Comparison of ENCODE assay signal across 31 cellular contexts in the genomic region with DNA sequence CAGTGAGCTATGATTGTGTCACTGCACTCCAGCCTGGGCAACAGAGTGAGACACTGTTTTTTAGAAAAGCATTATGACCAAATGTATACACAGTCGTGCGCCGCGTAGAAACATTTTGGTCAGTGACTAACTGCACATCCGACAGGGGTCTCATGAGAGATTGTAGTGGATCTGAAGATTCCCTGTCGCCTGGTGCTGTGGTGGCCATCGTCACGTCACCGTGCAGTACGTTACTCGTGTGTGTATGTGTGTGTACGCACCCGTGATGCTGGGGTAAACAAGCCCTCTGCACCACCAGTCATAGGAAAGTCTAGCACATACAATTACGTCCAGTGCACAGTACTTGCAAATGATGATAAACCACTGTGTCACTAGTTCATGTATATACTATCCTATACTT.
"Had no signal": no experiment of that assay in that cellular context is flagged by ENCODE, and none has a peak within 500 bp of the region (broad histone marks: within the 10 kb centered on the region; RNA-seq: fewer than 3 reads in every experiment).

No MANE protein-coding gene starts in this region.

- H3K4me3 ChIP-seq: MG63, SK-N-MC had no signal

- H3K4me3 Mint-ChIP-seq: activated CD4-positive, alpha-beta memory T cell treated with anti-CD3 and anti-CD28 coated beads for 36 hours; activated CD4-positive, alpha-beta T cell treated with anti-CD3 and anti-CD28 coated beads, Interleukin-2, amount 10 ng/mL, durations not matched to agents 7 days and 5 days; activated naive CD4-positive, alpha-beta T cell treated with anti-CD3 and anti-CD28 coated beads, Interleukin-2, amount 50 U/mL, for 24 hours; activated T-cell treated with anti-CD3 and anti-CD28 coated beads, Interleukin-2, amount 50 U/mL, for 24 hours; activated T-helper 1 cell treated with anti-CD3 and anti-CD28 coated beads, Interleukin-12 subunit alpha, Interleukin-12 subunit beta, Interleukin-2, Interleukin-4 antibody, amounts not matched to agents 30 ng/mL and 10 ng/mL and 1 ng/mL, durations not matched to agents 14 hours and 24 hours and 36 hours; brain; T-cell had no signal

- ATAC-seq: Right ventricle myocardium inferior, T-cell had no signal

- DNase-seq: activated CD4-positive, alpha-beta memory T cell treated with anti-CD3 and anti-CD28 coated beads for 36 hours; activated CD4-positive, alpha-beta T cell treated with anti-CD3 and anti-CD28 coated beads, Interleukin-2, amount 10 ng/mL, durations not matched to agents 7 days and 5 days; activated CD4-positive, CD25-positive, alpha-beta regulatory T cell; activated effector memory CD4-positive, alpha-beta T cell treated with Interleukin-2 at 50 U/mL for 16 hours; activated naive CD4-positive, alpha-beta T cell; activated T-cell treated with anti-CD3 and anti-CD28 coated beads, Interleukin-2, amount 50 U/mL, for 24 hours; amygdala; MG63; MV-4-11; NCI-H1092 treated with DMSO at 0.1 percent for 48 hours; NCI-H1417 treated with DMSO at 0.1 percent for 48 hours; NCI-H1694; NCI-H2029; NCI-H2107; NCI-H2171 treated with DMSO at 0.1 percent for 48 hours; NCI-H345; NCI-H510A; NCI-H526 treated with DMSO at 0.1 percent for 48 hours; NCI-H82; RPMI8226; T-cell; T-helper 2 cell; T1000 had no signal

- H3K36me3 Mint-ChIP-seq: activated CD4-positive, alpha-beta memory T cell treated with anti-CD3 and anti-CD28 coated beads for 36 hours had no signal

- H3K27ac Mint-ChIP-seq: activated CD4-positive, alpha-beta memory T cell treated with anti-CD3 and anti-CD28 coated beads for 36 hours; activated CD4-positive, alpha-beta T cell treated with anti-CD3 and anti-CD28 coated beads, Interleukin-2, amount 10 ng/mL, durations not matched to agents 7 days and 5 days; activated naive CD4-positive, alpha-beta T cell treated with anti-CD3 and anti-CD28 coated beads, Interleukin-2, amount 50 U/mL, for 24 hours; activated T-cell treated with anti-CD3 and anti-CD28 coated beads, Interleukin-2, amount 50 U/mL, for 24 hours; activated T-helper 1 cell treated with anti-CD3 and anti-CD28 coated beads, Interleukin-12 subunit alpha, Interleukin-12 subunit beta, Interleukin-2, Interleukin-4 antibody, amounts not matched to agents 30 ng/mL and 10 ng/mL and 1 ng/mL, durations not matched to agents 14 hours and 24 hours and 36 hours; brain; T-cell had no signal

- H3K27ac ChIP-seq: SK-N-MC, VCaP had no signal

- H3K9me3 ChIP-seq: MG63 had no signal

- H3K4me1 Mint-ChIP-seq: activated CD4-positive, alpha-beta T cell treated with anti-CD3 and anti-CD28 coated beads, Interleukin-2, amount 10 ng/mL, durations not matched to agents 7 days and 5 days; activated naive CD4-positive, alpha-beta T cell treated with anti-CD3 and anti-CD28 coated beads, Interleukin-2, amount 50 U/mL, for 24 hours; T-cell had no signal

- FAIRE-seq: astrocyte, TTC549 had no signal

- H3K36me3 ChIP-seq: MG63 had no signal
